ENCODE assay signal across 1 cellular context in the genomic region with DNA sequence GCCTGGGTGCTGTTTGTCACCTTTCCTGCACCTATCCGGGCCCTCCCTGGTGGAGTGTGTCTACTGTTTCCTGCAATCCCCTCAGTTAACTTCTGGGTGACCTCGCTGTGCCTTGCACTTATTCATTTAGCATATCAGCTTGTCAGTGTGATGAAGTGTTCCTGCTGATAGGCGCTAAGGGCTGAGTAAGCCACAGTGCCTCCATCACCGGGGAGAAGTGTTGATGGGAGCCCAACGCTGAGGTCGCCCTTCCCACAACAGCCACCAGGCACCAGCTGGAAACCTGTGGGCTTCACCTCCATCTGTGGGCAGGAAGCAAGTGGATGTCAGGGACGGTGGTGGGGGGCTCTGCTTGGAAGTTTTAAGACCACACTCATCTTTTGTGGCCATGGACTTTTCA.
TF ChIP-seq lines count a peak whose summit lies in the region.

No MANE protein-coding gene starts in this region.

TF ChIP-seq in HEK293, 187 proteins besides CTCF, POLR2A, EP300 and RAD21:
- no peak for TF ChIP-seq ZNF10 (tag by site-specific recombination; IDR thresholded peaks at IDR 0.05)
- no peak for TF ChIP-seq OVOL3 (tag by site-specific recombination; IDR thresholded peaks at IDR 0.05)
- TF ChIP-seq ZNF521 (tag by site-specific recombination; IDR thresholded peaks at IDR 0.05): no peak
- TF ChIP-seq SP7 (tag by site-specific recombination; IDR thresholded peaks at IDR 0.05): 0 out of 2 replicates have a peak, but pooled peaks have one; percentile 27
- TF ChIP-seq, protein P1, sequence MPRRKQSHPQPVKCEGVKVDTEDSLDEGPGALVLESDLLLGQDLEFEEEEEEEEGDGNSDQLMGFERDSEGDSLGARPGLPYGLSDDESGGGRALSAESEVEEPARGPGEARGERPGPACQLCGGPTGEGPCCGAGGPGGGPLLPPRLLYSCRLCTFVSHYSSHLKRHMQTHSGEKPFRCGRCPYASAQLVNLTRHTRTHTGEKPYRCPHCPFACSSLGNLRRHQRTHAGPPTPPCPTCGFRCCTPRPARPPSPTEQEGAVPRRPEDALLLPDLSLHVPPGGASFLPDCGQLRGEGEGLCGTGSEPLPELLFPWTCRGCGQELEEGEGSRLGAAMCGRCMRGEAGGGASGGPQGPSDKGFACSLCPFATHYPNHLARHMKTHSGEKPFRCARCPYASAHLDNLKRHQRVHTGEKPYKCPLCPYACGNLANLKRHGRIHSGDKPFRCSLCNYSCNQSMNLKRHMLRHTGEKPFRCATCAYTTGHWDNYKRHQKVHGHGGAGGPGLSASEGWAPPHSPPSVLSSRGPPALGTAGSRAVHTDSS (tag by site-specific recombination; IDR thresholded peaks at IDR 0.05): no peak
- TF ChIP-seq ZIC2 (tag by site-specific recombination; IDR thresholded peaks at IDR 0.05): 0 out of 2 replicates have a peak, but pooled peaks have one; percentile 24
- TF ChIP-seq SCRT2 (tag by site-specific recombination; IDR thresholded peaks at IDR 0.05): peak; percentile 52; the same call in 1 of the 2 replicates
- no peak for TF ChIP-seq ZNF560 (tag by site-specific recombination; IDR thresholded peaks at IDR 0.05; ENCODE audit: borderline replicate concordance)
- TF ChIP-seq MEIS1 (CRISPR knock-in tag; IDR thresholded peaks at IDR 0.05; ENCODE audit: borderline replicate concordance): no peak
- peak; percentile 31; the same call in 1 of the 2 replicates for TF ChIP-seq ZNF335 (tag by site-specific recombination; conservative IDR thresholded peaks at IDR 0.05)
- TF ChIP-seq, protein P2, sequence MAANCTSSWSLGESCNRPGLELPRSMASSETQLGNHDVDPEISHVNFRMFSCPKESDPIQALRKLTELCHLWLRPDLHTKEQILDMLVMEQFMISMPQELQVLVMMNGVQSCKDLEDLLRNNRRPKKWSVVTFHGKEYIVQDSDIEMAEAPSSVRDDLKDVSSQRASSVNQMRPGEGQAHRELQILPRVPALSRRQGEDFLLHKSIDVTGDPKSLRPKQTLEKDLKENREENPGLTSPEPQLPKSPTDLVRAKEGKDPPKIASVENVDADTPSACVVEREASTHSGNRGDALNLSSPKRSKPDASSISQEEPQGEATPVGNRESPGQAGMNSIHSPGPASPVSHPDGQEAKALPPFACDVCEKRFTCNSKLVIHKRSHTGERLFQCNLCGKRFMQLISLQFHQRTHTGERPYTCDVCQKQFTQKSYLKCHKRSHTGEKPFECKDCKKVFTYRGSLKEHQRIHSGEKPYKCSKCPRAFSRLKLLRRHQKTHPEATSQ (tag by site-specific recombination; IDR thresholded peaks at IDR 0.05): no peak
- no peak for TF ChIP-seq ZFP3 (tag by site-specific recombination; IDR thresholded peaks at IDR 0.05; ENCODE audit: low read depth)
- peak; percentile 25; the same call in 1 of the 2 replicates for TF ChIP-seq ZFHX2 (tag by site-specific recombination; conservative IDR thresholded peaks at IDR 0.05)
- TF ChIP-seq ZBTB20 (tag by site-specific recombination; IDR thresholded peaks at IDR 0.05): peak; percentile 31; the same call in 1 of the 2 replicates
- TF ChIP-seq ZNF707 (tag by site-specific recombination; IDR thresholded peaks at IDR 0.05): no peak
- TF ChIP-seq SCRT1 (tag by site-specific recombination; IDR thresholded peaks at IDR 0.05; ENCODE audit: borderline replicate concordance): peak; percentile 52; the same call in 1 of the 2 replicates
- TF ChIP-seq, protein P3, sequence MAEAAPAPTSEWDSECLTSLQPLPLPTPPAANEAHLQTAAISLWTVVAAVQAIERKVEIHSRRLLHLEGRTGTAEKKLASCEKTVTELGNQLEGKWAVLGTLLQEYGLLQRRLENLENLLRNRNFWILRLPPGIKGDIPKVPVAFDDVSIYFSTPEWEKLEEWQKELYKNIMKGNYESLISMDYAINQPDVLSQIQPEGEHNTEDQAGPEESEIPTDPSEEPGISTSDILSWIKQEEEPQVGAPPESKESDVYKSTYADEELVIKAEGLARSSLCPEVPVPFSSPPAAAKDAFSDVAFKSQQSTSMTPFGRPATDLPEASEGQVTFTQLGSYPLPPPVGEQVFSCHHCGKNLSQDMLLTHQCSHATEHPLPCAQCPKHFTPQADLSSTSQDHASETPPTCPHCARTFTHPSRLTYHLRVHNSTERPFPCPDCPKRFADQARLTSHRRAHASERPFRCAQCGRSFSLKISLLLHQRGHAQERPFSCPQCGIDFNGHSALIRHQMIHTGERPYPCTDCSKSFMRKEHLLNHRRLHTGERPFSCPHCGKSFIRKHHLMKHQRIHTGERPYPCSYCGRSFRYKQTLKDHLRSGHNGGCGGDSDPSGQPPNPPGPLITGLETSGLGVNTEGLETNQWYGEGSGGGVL (tag by site-specific recombination; IDR thresholded peaks at IDR 0.05): no peak
- TF ChIP-seq ZBTB8A (tag by site-specific recombination; IDR thresholded peaks at IDR 0.05): peak; percentile 68
- 0 out of 2 replicates have a peak, but pooled peaks have one; percentile 34 for TF ChIP-seq OSR2 (tag by site-specific recombination; IDR thresholded peaks at IDR 0.05)
- no peak for TF ChIP-seq ZNF558 (tag by site-specific recombination; IDR thresholded peaks at IDR 0.05)
- TF ChIP-seq, protein P4, sequence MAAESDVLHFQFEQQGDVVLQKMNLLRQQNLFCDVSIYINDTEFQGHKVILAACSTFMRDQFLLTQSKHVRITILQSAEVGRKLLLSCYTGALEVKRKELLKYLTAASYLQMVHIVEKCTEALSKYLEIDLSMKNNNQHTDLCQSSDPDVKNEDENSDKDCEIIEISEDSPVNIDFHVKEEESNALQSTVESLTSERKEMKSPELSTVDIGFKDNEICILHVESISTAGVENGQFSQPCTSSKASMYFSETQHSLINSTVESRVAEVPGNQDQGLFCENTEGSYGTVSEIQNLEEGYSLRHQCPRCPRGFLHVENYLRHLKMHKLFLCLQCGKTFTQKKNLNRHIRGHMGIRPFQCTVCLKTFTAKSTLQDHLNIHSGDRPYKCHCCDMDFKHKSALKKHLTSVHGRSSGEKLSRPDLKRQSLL (tag by site-specific recombination; IDR thresholded peaks at IDR 0.05): 0 out of 2 replicates have a peak, but pooled peaks have one; percentile 30
- TF ChIP-seq, protein P5, sequence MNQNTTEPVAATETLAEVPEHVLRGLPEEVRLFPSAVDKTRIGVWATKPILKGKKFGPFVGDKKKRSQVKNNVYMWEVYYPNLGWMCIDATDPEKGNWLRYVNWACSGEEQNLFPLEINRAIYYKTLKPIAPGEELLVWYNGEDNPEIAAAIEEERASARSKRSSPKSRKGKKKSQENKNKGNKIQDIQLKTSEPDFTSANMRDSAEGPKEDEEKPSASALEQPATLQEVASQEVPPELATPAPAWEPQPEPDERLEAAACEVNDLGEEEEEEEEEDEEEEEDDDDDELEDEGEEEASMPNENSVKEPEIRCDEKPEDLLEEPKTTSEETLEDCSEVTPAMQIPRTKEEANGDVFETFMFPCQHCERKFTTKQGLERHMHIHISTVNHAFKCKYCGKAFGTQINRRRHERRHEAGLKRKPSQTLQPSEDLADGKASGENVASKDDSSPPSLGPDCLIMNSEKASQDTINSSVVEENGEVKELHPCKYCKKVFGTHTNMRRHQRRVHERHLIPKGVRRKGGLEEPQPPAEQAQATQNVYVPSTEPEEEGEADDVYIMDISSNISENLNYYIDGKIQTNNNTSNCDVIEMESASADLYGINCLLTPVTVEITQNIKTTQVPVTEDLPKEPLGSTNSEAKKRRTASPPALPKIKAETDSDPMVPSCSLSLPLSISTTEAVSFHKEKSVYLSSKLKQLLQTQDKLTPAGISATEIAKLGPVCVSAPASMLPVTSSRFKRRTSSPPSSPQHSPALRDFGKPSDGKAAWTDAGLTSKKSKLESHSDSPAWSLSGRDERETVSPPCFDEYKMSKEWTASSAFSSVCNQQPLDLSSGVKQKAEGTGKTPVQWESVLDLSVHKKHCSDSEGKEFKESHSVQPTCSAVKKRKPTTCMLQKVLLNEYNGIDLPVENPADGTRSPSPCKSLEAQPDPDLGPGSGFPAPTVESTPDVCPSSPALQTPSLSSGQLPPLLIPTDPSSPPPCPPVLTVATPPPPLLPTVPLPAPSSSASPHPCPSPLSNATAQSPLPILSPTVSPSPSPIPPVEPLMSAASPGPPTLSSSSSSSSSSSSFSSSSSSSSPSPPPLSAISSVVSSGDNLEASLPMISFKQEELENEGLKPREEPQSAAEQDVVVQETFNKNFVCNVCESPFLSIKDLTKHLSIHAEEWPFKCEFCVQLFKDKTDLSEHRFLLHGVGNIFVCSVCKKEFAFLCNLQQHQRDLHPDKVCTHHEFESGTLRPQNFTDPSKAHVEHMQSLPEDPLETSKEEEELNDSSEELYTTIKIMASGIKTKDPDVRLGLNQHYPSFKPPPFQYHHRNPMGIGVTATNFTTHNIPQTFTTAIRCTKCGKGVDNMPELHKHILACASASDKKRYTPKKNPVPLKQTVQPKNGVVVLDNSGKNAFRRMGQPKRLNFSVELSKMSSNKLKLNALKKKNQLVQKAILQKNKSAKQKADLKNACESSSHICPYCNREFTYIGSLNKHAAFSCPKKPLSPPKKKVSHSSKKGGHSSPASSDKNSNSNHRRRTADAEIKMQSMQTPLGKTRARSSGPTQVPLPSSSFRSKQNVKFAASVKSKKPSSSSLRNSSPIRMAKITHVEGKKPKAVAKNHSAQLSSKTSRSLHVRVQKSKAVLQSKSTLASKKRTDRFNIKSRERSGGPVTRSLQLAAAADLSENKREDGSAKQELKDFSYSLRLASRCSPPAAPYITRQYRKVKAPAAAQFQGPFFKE (tag by site-specific recombination; IDR thresholded peaks at IDR 0.05; ENCODE audit: borderline replicate concordance): no peak
- TF ChIP-seq, protein P6, sequence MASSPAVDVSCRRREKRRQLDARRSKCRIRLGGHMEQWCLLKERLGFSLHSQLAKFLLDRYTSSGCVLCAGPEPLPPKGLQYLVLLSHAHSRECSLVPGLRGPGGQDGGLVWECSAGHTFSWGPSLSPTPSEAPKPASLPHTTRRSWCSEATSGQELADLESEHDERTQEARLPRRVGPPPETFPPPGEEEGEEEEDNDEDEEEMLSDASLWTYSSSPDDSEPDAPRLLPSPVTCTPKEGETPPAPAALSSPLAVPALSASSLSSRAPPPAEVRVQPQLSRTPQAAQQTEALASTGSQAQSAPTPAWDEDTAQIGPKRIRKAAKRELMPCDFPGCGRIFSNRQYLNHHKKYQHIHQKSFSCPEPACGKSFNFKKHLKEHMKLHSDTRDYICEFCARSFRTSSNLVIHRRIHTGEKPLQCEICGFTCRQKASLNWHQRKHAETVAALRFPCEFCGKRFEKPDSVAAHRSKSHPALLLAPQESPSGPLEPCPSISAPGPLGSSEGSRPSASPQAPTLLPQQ (tag by site-specific recombination; IDR thresholded peaks at IDR 0.05): no peak
- TF ChIP-seq, protein P7, sequence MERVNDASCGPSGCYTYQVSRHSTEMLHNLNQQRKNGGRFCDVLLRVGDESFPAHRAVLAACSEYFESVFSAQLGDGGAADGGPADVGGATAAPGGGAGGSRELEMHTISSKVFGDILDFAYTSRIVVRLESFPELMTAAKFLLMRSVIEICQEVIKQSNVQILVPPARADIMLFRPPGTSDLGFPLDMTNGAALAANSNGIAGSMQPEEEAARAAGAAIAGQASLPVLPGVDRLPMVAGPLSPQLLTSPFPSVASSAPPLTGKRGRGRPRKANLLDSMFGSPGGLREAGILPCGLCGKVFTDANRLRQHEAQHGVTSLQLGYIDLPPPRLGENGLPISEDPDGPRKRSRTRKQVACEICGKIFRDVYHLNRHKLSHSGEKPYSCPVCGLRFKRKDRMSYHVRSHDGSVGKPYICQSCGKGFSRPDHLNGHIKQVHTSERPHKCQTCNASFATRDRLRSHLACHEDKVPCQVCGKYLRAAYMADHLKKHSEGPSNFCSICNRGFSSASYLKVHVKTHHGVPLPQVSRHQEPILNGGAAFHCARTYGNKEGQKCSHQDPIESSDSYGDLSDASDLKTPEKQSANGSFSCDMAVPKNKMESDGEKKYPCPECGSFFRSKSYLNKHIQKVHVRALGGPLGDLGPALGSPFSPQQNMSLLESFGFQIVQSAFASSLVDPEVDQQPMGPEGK (tag by site-specific recombination; IDR thresholded peaks at IDR 0.05): no peak
- TF ChIP-seq ZNF341 (tag by site-specific recombination; IDR thresholded peaks at IDR 0.05; ENCODE audit: low read depth): peak; percentile 45; the same call in 1 of the 2 replicates
TF ChIP-seq in HEK293: peak in this region for 11.
